In genomic region chr6:168928012-168928411, GRCh38 we compare ENCODE assay signal across 1 cellular context.
TF ChIP-seq lines count a peak whose summit lies in the region.

No MANE protein-coding gene starts in this region.

TF ChIP-seq in H1, 55 proteins besides CTCF, POLR2A, EP300 and RAD21 (continued from another document):
- TF ChIP-seq ATF3 (IDR thresholded peaks at IDR 0.05; ENCODE audit: insufficient read depth, low read depth, low read length): no peak
- TF ChIP-seq RFX5 (IDR thresholded peaks at IDR 0.05; ENCODE audit: borderline replicate concordance, low read depth, low read length): no peak
- no peak for TF ChIP-seq MAFK (IDR thresholded peaks at IDR 0.05; ENCODE audit: low read depth, low read length)
- TF ChIP-seq KDM1A (IDR thresholded peaks at IDR 0.05; ENCODE audit: borderline replicate concordance, low read length): no peak
- no peak for TF ChIP-seq BACH1 (IDR thresholded peaks at IDR 0.05; ENCODE audit: low read length)
- TF ChIP-seq JUN (IDR thresholded peaks at IDR 0.05; ENCODE audit: low read depth, low read length): no peak
- TF ChIP-seq CTBP2 (IDR thresholded peaks at IDR 0.05; ENCODE audit: borderline replicate concordance, insufficient read depth, insufficient read length, low read length): no peak
- no peak for TF ChIP-seq EZH2 (IDR thresholded peaks at IDR 0.05; ENCODE audit: low read depth, low read length, severe bottlenecking)
- no peak for TF ChIP-seq SIRT6 (IDR thresholded peaks at IDR 0.05; ENCODE audit: low read length)
- TF ChIP-seq SAP30 (IDR thresholded peaks at IDR 0.05; ENCODE audit: insufficient read depth, insufficient replicate concordance, low read length): no peak
- no peak for TF ChIP-seq ATF2 (IDR thresholded peaks at IDR 0.05; ENCODE audit: low read length)
